In genomic region chr1:110211503-110212164, GRCh38 we compare ENCODE assay signal across 8 cellular contexts.
DNase-seq lines count a peak whose midpoint lies in the region; ATAC-seq lines count a peak whose summit lies in the region.

No MANE protein-coding gene starts in this region.

- no peaks in the 10 kb centered on the region for H3K9me3 Mint-ChIP-seq in activated T-cell treated with anti-CD3 and anti-CD28 coated beads, Interleukin-2, amount 50 U/mL, for 24 hours

- ATAC-seq in HG03469 (IDR thresholded peaks at IDR 0.05; ENCODE audit: unreplicated experiment) = no peak

- peaks cover 3% of the 10 kb centered on the region for H3K27me3 Mint-ChIP-seq in activated T-cell treated with anti-CD3 and anti-CD28 coated beads, Interleukin-2, amount 50 U/mL, for 24 hours

- H3K27ac Mint-ChIP-seq in activated T-cell treated with anti-CD3 and anti-CD28 coated beads, Interleukin-2, amount 50 U/mL, for 24 hours = peak overlapping the region; percentile 91

- H3K4me1 Mint-ChIP-seq in activated T-cell treated with anti-CD3 and anti-CD28 coated beads, Interleukin-2, amount 50 U/mL, for 24 hours (ENCODE audit: low read depth) = peaks cover 71% of the 10 kb centered on the region

- peak overlapping the region; percentile 86 for H3K4me3 Mint-ChIP-seq in activated T-cell treated with anti-CD3 and anti-CD28 coated beads, Interleukin-2, amount 50 U/mL, for 24 hours

- H3K36me3 Mint-ChIP-seq in activated T-cell treated with anti-CD3 and anti-CD28 coated beads, Interleukin-2, amount 50 U/mL, for 24 hours (ENCODE audit: low read depth) = peaks cover 10% of the 10 kb centered on the region

- peak; percentile 35 for DNase-seq in NCI-H345 (lab: John Stamatoyannopoulos, UW)
- DNase-seq in NCI-H345 treated with DMSO at 0.1 percent for 48 hours (lab: John Stamatoyannopoulos, UW; ENCODE audit: unreplicated experiment) = no peak
- DNase-seq in activated T-cell treated with anti-CD3 and anti-CD28 coated beads, Interleukin-2, amount 50 U/mL, for 24 hours = no peak
- DNase-seq in stimulated activated CD4-positive, alpha-beta T cell treated with anti-CD3 and anti-CD28 coated beads, TNF-alpha, amount 100 ng/mL, for 4 hours (ENCODE audit: low read depth in 3 of 3) = peak in 2 of 3 experiments; percentile 7 to 23
- no peak for DNase-seq in RPMI8226
- DNase-seq in GM03348 (ENCODE audit: low spot score) = no peak

- H3K4me3 ChIP-seq in iPS-11a (ENCODE audit: low read depth, low read length) = peak overlapping the region; percentile 13

Comparison
In these comparisons a context has a peak if more than half of its experiments do, and no peak if none do; other contexts are left out.
1. DNase-seq: peak in NCI-H345 (single experiment) and stimulated activated CD4-positive, alpha-beta T cell treated with anti-CD3 and anti-CD28 coated beads, TNF-alpha, amount 100 ng/mL, for 4 hours (2 of 3); none in NCI-H345 treated with DMSO at 0.1 percent for 48 hours (single experiment), activated T-cell treated with anti-CD3 and anti-CD28 coated beads, Interleukin-2, amount 50 U/mL, for 24 hours (single experiment), RPMI8226 (single experiment) and GM03348 (single experiment).